8 cellular contexts compared by ENCODE assay signal in the genomic region with DNA sequence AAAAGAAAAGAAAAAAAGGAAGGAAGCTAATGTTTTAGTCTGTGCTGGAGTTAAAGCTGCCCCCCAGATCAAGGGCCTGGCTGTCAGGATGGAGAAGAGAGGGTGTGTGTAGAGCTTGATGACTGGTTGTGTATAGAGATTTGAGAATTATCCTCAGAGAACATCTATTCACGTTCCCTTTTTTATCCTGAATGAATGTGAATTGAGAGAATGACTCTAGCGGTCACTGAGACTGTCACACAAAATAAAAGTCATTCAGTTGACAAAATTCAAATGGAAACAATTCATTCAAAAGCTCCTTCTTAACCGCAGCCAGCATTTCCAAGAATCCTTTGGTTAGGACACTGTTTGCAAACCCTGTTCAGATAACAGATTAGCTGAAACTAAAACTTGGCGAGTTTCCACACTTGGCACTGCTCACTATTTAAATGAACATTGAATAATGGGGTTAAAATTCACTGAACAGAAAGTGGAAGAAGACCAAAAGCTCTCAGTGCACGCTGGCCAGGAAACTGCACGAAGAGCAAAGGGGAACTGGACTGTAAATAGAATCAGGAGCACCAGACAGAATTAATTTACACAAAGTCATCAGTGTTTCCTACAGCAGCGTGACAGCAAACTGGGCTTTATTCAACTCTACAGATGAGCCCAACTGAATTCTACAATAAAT. TPM values are rescaled to one million over a fixed set of nuclear protein-coding genes. Genes with fewer than 3 reads are reported as not detected.
DNase-seq lines count a peak whose midpoint lies in the region; ATAC-seq lines count a peak whose summit lies in the region.

No MANE protein-coding gene starts in this region.

- DNase-seq in G401 (ENCODE audit: low spot score) (peak; percentile 42), NCI-H226 (peak; percentile 12), dedifferentiated amniotic fluid mesenchymal stem cell (ENCODE audit: extremely low spot score) (peak; percentile 51), non-pigmented ciliary epithelial cell (ENCODE audit: low read depth) (peak; percentile 77), NCI-H2227 treated with DMSO at 0.1 percent for 48 hours (lab: John Stamatoyannopoulos, UW) (no peak), NCI-H82 treated with DMSO at 0.1 percent for 48 hours (lab: John Stamatoyannopoulos, UW; ENCODE audit: unreplicated experiment) (no peak)

- in situ Hi-C loops in G401 (cut with HindIII; ENCODE audit: low sequenced_read_pairs) = no loop called here

- ATAC-seq in GM21723 (IDR thresholded peaks at IDR 0.05; ENCODE audit: unreplicated experiment) (peak; percentile 82), HG03457 (IDR thresholded peaks at IDR 0.05; ENCODE audit: unreplicated experiment) (no peak)

RNA-seq across cellular contexts. Expression of a gene that starts 13.6 kb away (rescaled TPM):
- 0.74 and 3.1 TPM in 2 replicates for total RNA-seq in G401 (2014; rRNA removed; shearing (Covaris generic))

Comparison
In these comparisons a context has a peak if more than half of its experiments do, and no peak if none do; other contexts are left out.
1. DNase-seq: peak in G401 (single experiment), NCI-H226 (single experiment), dedifferentiated amniotic fluid mesenchymal stem cell (single experiment) and non-pigmented ciliary epithelial cell (single experiment); none in NCI-H2227 treated with DMSO at 0.1 percent for 48 hours (single experiment) and NCI-H82 treated with DMSO at 0.1 percent for 48 hours (single experiment).